ENCODE assay signal across 21 cellular contexts in the genomic region with DNA sequence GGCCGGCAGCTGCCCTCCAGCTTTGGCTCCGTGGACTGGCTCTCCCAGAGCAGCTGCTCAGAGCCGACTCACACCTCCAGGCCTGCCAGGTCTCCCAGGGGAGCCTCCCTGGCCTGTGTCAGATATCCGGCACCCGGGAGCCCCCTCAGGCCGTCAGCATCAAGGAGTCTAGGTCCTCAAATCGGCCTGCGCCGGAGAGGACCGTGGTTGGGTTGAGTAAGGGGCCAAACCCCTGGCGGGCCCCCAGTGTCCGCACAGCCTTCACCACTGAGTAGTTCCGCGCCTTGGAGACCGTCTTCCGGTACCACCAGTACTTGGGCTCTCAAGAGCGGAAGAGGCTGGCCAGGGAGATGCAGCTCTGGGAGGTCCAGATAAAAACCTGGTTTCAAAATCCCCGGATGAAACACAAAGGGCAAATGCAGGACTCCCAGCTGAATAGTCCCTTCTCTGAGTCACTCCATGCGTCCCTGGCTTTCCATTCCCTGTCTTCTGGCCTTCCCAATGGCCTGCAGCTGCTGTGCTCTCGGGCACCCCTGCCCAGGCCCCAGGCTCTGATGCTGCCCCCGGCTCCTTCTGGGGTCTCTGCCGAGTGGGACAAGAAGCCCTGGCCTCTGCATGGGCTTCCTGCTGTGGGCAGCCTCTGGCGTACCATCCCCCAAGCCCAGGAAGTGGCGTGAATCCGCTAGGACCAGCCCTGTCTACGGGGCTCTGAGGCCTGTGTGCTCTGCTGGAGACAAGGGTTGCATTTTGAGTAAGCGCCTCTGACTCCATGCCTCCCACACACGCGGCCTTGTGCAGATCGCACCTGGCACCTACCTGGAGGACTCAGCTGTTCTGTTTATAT.
A peak's percentile ranks its signal among the peaks of the same experiment; 100 is the strongest.
DNase-seq lines count a peak whose midpoint lies in the region; ATAC-seq, FAIRE-seq and TF ChIP-seq lines count a peak whose summit lies in the region.
"Had no signal": no experiment of that assay in that cellular context is flagged by ENCODE, and none has a peak within 500 bp of the region (broad histone marks: within the 10 kb centered on the region; RNA-seq: fewer than 3 reads in every experiment).

No MANE protein-coding gene starts in this region.

- H3K27ac Mint-ChIP-seq in WTC11 = no peak overlapping the region
- H3K27ac Mint-ChIP-seq: activated CD4-positive, alpha-beta memory T cell treated with anti-CD3 and anti-CD28 coated beads, Interleukin-2, amount 10 ng/mL, durations not matched to agents 7 days and 5 days; CD4-positive, alpha-beta memory T cell had no signal

- no peaks in the 10 kb centered on the region for H3K27me3 Mint-ChIP-seq in WTC11 (ENCODE audit: low read depth)
- H3K27me3 Mint-ChIP-seq: activated CD4-positive, alpha-beta memory T cell treated with anti-CD3 and anti-CD28 coated beads, Interleukin-2, amount 10 ng/mL, durations not matched to agents 7 days and 5 days; CD4-positive, alpha-beta memory T cell had no signal

- no peak overlapping the region for H3K4me3 ChIP-seq in kidney (ENCODE audit: low read length in 2 of 2)
- H3K4me3 ChIP-seq: cardiac muscle cell had no signal

- H3K9ac ChIP-seq in kidney (ENCODE audit: low read length in 2 of 2) = no peak overlapping the region

- POLR2A ChIA-PET in WTC11 (lab: Charles Lee) = no interaction called here

- no peaks in the 10 kb centered on the region for H3K4me1 ChIP-seq in kidney (ENCODE audit: control insufficient read depth in 1 of 2, insufficient read depth in 1 of 2, low read depth in 1 of 2, low read length in 2 of 2)

- H3K9me3 Mint-ChIP-seq in WTC11 = no peaks in the 10 kb centered on the region
- H3K9me3 Mint-ChIP-seq: activated CD4-positive, alpha-beta memory T cell treated with anti-CD3 and anti-CD28 coated beads, Interleukin-2, amount 10 ng/mL, durations not matched to agents 7 days and 5 days; CD4-positive, alpha-beta memory T cell had no signal

- TF ChIP-seq CTCF in WTC11 (IDR thresholded peaks at IDR 0.05) = no peak
- no peak for TF ChIP-seq CTCF in kidney (IDR thresholded peaks at IDR 0.05; ENCODE audit: borderline replicate concordance, extremely low read depth, insufficient read depth)

- H3K27ac ChIP-seq in kidney (ENCODE audit: low read depth in 2 of 2, low read length in 2 of 2) = no peak overlapping the region
- H3K27ac ChIP-seq: 22Rv1, cardiac muscle cell had no signal

- H3K9me3 ChIP-seq in kidney (ENCODE audit: control insufficient read depth in 1 of 2, low read length in 2 of 2) = no peaks in the 10 kb centered on the region

- no peak for FAIRE-seq in kidney (lab: Jason Lieb, UNC)
- FAIRE-seq: islet of Langerhans had no signal

- no peak overlapping the region for H3K4me3 Mint-ChIP-seq in WTC11
- H3K4me3 Mint-ChIP-seq: activated CD4-positive, alpha-beta memory T cell treated with anti-CD3 and anti-CD28 coated beads, Interleukin-2, amount 10 ng/mL, durations not matched to agents 7 days and 5 days; CD4-positive, alpha-beta memory T cell had no signal

- H3K36me3 Mint-ChIP-seq in WTC11 = no peaks in the 10 kb centered on the region
- H3K36me3 Mint-ChIP-seq: CD4-positive, alpha-beta memory T cell had no signal

- H3K36me3 ChIP-seq in kidney (ENCODE audit: control insufficient read depth in 1 of 2, insufficient read depth in 2 of 2, low read length in 2 of 2) = no peaks in the 10 kb centered on the region
- H3K36me3 ChIP-seq: cardiac muscle cell had no signal

- peaks cover 20% of the 10 kb centered on the region for H3K4me1 Mint-ChIP-seq in WTC11
- H3K4me1 Mint-ChIP-seq: activated CD4-positive, alpha-beta memory T cell treated with anti-CD3 and anti-CD28 coated beads, Interleukin-2, amount 10 ng/mL, durations not matched to agents 7 days and 5 days; CD4-positive, alpha-beta memory T cell had no signal

- ATAC-seq in WTC11 (peak; percentile 83), HG02798 (IDR thresholded peaks at IDR 0.05; ENCODE audit: poor library complexity, unreplicated experiment) (no peak), HG02885 (IDR thresholded peaks at IDR 0.05; ENCODE audit: poor library complexity, unreplicated experiment) (no peak), HG03342 (IDR thresholded peaks at IDR 0.05; ENCODE audit: unreplicated experiment) (no peak)

- intact Hi-C loops in kidney (cut with DNase I) = no loop called here

- DNase-seq in DMS153 (lab: John Stamatoyannopoulos, UW) = peak; percentile 78
- no peak for DNase-seq in DMS153 treated with DMSO at 0.1 percent for 48 hours (lab: John Stamatoyannopoulos, UW; ENCODE audit: unreplicated experiment)
- peak; percentile 28 for DNase-seq in WTC11 (ENCODE audit: low spot score)
- DNase-seq in kidney = peak; percentile 62
- no peak for DNase-seq in activated naive CD4-positive, alpha-beta T cell treated with anti-CD3 and anti-CD28 coated beads, Interleukin-2, amount 50 U/mL, for 16 hours
- DNase-seq: activated CD4-positive, alpha-beta memory T cell treated with anti-CD3 and anti-CD28 coated beads, Interleukin-2, amount 10 ng/mL, durations not matched to agents 7 days and 5 days; activated naive CD4-positive, alpha-beta T cell treated with Interleukin-2 at 50 U/mL for 16 hours; CD4-positive, alpha-beta memory T cell; dermis blood vessel endothelial cell; MM.1S; NCI-H1694; NCI-H2227 treated with DMSO at 0.1 percent for 48 hours; NCI-H748 treated with DMSO at 0.1 percent for 48 hours; nucleus accumbens; stimulated activated CD4-positive, alpha-beta T cell treated with anti-CD3 and anti-CD28 coated beads, Interleukin-1b, Interleukin-23, amount 100 ng/mL, for 48 hours had no signal

- CTCF ChIA-PET in WTC11 (lab: Charles Lee) = no interaction called here

TF ChIP-seq in WTC11, 78 proteins besides CTCF, POLR2A, EP300 and RAD21:
- TF ChIP-seq, protein P1, sequence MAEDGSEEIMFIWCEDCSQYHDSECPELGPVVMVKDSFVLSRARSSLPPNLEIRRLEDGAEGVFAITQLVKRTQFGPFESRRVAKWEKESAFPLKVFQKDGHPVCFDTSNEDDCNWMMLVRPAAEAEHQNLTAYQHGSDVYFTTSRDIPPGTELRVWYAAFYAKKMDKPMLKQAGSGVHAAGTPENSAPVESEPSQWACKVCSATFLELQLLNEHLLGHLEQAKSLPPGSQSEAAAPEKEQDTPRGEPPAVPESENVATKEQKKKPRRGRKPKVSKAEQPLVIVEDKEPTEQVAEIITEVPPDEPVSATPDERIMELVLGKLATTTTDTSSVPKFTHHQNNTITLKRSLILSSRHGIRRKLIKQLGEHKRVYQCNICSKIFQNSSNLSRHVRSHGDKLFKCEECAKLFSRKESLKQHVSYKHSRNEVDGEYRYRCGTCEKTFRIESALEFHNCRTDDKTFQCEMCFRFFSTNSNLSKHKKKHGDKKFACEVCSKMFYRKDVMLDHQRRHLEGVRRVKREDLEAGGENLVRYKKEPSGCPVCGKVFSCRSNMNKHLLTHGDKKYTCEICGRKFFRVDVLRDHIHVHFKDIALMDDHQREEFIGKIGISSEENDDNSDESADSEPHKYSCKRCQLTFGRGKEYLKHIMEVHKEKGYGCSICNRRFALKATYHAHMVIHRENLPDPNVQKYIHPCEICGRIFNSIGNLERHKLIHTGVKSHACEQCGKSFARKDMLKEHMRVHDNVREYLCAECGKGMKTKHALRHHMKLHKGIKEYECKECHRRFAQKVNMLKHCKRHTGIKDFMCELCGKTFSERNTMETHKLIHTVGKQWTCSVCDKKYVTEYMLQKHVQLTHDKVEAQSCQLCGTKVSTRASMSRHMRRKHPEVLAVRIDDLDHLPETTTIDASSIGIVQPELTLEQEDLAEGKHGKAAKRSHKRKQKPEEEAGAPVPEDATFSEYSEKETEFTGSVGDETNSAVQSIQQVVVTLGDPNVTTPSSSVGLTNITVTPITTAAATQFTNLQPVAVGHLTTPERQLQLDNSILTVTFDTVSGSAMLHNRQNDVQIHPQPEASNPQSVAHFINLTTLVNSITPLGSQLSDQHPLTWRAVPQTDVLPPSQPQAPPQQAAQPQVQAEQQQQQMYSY (CRISPR knock-in tag; IDR thresholded peaks at IDR 0.05) = peak; percentile 82
- TF ChIP-seq, protein P2, sequence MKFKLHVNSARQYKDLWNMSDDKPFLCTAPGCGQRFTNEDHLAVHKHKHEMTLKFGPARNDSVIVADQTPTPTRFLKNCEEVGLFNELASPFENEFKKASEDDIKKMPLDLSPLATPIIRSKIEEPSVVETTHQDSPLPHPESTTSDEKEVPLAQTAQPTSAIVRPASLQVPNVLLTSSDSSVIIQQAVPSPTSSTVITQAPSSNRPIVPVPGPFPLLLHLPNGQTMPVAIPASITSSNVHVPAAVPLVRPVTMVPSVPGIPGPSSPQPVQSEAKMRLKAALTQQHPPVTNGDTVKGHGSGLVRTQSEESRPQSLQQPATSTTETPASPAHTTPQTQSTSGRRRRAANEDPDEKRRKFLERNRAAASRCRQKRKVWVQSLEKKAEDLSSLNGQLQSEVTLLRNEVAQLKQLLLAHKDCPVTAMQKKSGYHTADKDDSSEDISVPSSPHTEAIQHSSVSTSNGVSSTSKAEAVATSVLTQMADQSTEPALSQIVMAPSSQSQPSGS (CRISPR knock-in tag; IDR thresholded peaks at IDR 0.05; ENCODE audit: borderline replicate concordance, low read depth) = no peak
TF ChIP-seq in WTC11: peak in this region for 1.

Comparison
In these comparisons a context has a peak if more than half of its experiments do, and no peak if none do; other contexts are left out.
1. DNase-seq: peak in DMS153 (single experiment), WTC11 (single experiment) and kidney (single experiment); none in DMS153 treated with DMSO at 0.1 percent for 48 hours (single experiment) and activated naive CD4-positive, alpha-beta T cell treated with anti-CD3 and anti-CD28 coated beads, Interleukin-2, amount 50 U/mL, for 16 hours (single experiment).